Comparison of ENCODE assay signal across 1 cellular context in genomic region chr13:103188688-103189326, GRCh38.
TF ChIP-seq lines count a peak whose summit lies in the region.

No MANE protein-coding gene starts in this region.

TF ChIP-seq in liver, 16 proteins besides CTCF, POLR2A, EP300 and RAD21 (continued from another document):
- no peak for TF ChIP-seq HNF4G (IDR thresholded peaks at IDR 0.05)
